ENCODE assay signal across 16 cellular contexts in the genomic region with DNA sequence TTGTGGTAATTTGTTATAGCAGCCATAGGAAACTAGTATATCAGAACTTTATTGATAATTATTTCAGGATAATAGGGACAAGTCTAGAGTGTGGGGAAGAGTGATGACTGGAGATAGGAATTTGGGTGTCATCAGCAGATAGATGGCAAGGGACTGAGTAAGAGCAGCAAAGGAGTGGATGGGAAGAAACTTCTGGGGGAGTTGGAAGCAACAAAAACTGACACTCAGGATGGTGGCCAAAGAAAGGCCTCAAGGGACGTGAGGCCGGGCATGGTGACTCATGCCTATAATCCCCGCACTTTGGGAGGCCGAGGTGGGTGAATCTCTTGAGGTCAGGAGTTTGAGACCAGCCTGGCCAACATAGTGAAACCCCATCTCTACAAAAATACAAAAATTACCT. TPM values are rescaled to one million over a fixed set of nuclear protein-coding genes. Genes with fewer than 3 reads are reported as not detected.
DNase-seq lines count a peak whose midpoint lies in the region; ATAC-seq, FAIRE-seq and TF ChIP-seq lines count a peak whose summit lies in the region.
"Had no signal": no experiment of that assay in that cellular context is flagged by ENCODE, and none has a peak within 500 bp of the region (broad histone marks: within the 10 kb centered on the region; RNA-seq: fewer than 3 reads in every experiment).

No MANE protein-coding gene starts in this region.

- no peaks in the 10 kb centered on the region for H3K4me1 ChIP-seq in astrocyte (ENCODE audit: insufficient read depth, low read length)
- no peaks in the 10 kb centered on the region for H3K4me1 ChIP-seq in A673 (ENCODE audit: insufficient read depth, low read length, poor library complexity, severe bottlenecking)

- H3K27me3 Mint-ChIP-seq in HFFc6 (ENCODE audit: insufficient read depth) (peaks cover 1% of the 10 kb centered on the region; the same call in 1 of the 2 replicates), astrocyte (ENCODE audit: low read depth, unreplicated experiment) (no peaks in the 10 kb centered on the region)
- H3K27me3 Mint-ChIP-seq in stimulated activated memory B cell treated with anti-CD40 and anti-IgM and Interleukin-4, amounts not matched to agents 10 μg/mL and 1 μg/mL and 100 μg/mL, for 72 hours: no peaks in the 10 kb centered on the region

- no peak overlapping the region for H2AFZ ChIP-seq in astrocyte (ENCODE audit: low read depth, low read length)

- H3K9me3 ChIP-seq in astrocyte (ENCODE audit: insufficient read depth, low read depth, low read length) (no peaks in the 10 kb centered on the region), A673 (ENCODE audit: low read depth, low read length, poor library complexity, severe bottlenecking) (no peaks in the 10 kb centered on the region)

- H3K27me3 ChIP-seq in astrocyte (ENCODE audit: insufficient read depth, low read length) (no peaks in the 10 kb centered on the region), A673 (replicated peaks; ENCODE audit: insufficient read depth, low read depth, low read length, poor library complexity) (no peaks in the 10 kb centered on the region)

- H3K36me3 ChIP-seq in astrocyte (ENCODE audit: insufficient read depth, low read length) (no peaks in the 10 kb centered on the region), A673 (ENCODE audit: insufficient read depth, low read length, poor library complexity, severe bottlenecking) (no peaks in the 10 kb centered on the region)

- no peak for ATAC-seq in stimulated activated memory B cell treated with anti-CD40 and anti-IgM and Interleukin-4, amounts not matched to agents 10 μg/mL and 1 μg/mL and 100 μg/mL, for 72 hours
- ATAC-seq: CD8-positive, alpha-beta T cell had no signal

- peak; percentile 57 for DNase-seq in HFFc6
- no peak for DNase-seq in astrocyte (ENCODE audit: low read depth)
- no peak for DNase-seq in Ammon's horn (ENCODE audit: low spot score)
- no peak for DNase-seq in Kasumi-1 (lab: John Stamatoyannopoulos, UW)
- no peak for DNase-seq in A673 (ENCODE audit: low spot score)
- DNase-seq: ACHN; CD8-positive, alpha-beta T cell; DMS79 treated with DMSO at 0.1 percent for 48 hours; GF-D8; NCI-H1930; NCI-H2171 treated with DMSO at 0.1 percent for 48 hours; NCI-H446 treated with DMSO at 0.1 percent for 48 hours; NK-92 treated with Interleukin-12 subunit alpha and Interleukin-12 subunit beta, amount 100 ng/mL, for 24 hours had no signal

- no peak overlapping the region for H3K9ac ChIP-seq in astrocyte (ENCODE audit: low read length)

- FAIRE-seq in astrocyte (lab: Jason Lieb, UNC): peak; percentile 73
- FAIRE-seq: H54 had no signal

- peaks cover 24% of the 10 kb centered on the region for H3K4me1 Mint-ChIP-seq in HFFc6 (ENCODE audit: low read depth)
- no peaks in the 10 kb centered on the region for H3K4me1 Mint-ChIP-seq in astrocyte (ENCODE audit: low read depth, unreplicated experiment)
- H3K4me1 Mint-ChIP-seq in stimulated activated memory B cell treated with anti-CD40 and anti-IgM and Interleukin-4, amounts not matched to agents 10 μg/mL and 1 μg/mL and 100 μg/mL, for 72 hours: no peaks in the 10 kb centered on the region

- POLR2A ChIA-PET in A673 (lab: Charles Lee; ENCODE audit: low non-redundant PET): no interaction called here

- H3K36me3 Mint-ChIP-seq in HFFc6 (ENCODE audit: low read depth) (peaks cover 12% of the 10 kb centered on the region), astrocyte (ENCODE audit: low read depth, unreplicated experiment) (no peaks in the 10 kb centered on the region)
- peaks cover 11% of the 10 kb centered on the region for H3K36me3 Mint-ChIP-seq in stimulated activated memory B cell treated with anti-CD40 and anti-IgM and Interleukin-4, amounts not matched to agents 10 μg/mL and 1 μg/mL and 100 μg/mL, for 72 hours
- H3K36me3 Mint-ChIP-seq: CD8-positive, alpha-beta T cell had no signal

- intact Hi-C loops in A673 (cut with micrococcal nuclease; ENCODE audit: unreplicated experiment): no loop called here

- H3K27ac ChIP-seq in C4-2B (peak overlapping the region; percentile 69), astrocyte (ENCODE audit: low read depth, low read length) (no peak overlapping the region), A673 (ENCODE audit: low read depth, low read length, poor library complexity, severe bottlenecking) (no peak overlapping the region)

- H3K4me3 Mint-ChIP-seq in HFFc6 (no peak overlapping the region), astrocyte (ENCODE audit: unreplicated experiment) (no peak overlapping the region)
- H3K4me3 Mint-ChIP-seq in stimulated activated memory B cell treated with anti-CD40 and anti-IgM and Interleukin-4, amounts not matched to agents 10 μg/mL and 1 μg/mL and 100 μg/mL, for 72 hours: no peak overlapping the region
- H3K4me3 Mint-ChIP-seq: CD8-positive, alpha-beta T cell had no signal

- H4K20me1 ChIP-seq in astrocyte (ENCODE audit: insufficient read depth, low read length): no peaks in the 10 kb centered on the region

- no peaks in the 10 kb centered on the region for H3K79me2 ChIP-seq in astrocyte (ENCODE audit: insufficient read depth, low read length)

- CTCF ChIA-PET in A673 (lab: Charles Lee): no interaction called here

- no peak overlapping the region for H3K4me2 ChIP-seq in astrocyte (ENCODE audit: low read length)

- H3K4me3 ChIP-seq in astrocyte (ENCODE audit: insufficient read depth, low read depth, low read length) (no peak overlapping the region), A673 (ENCODE audit: low read depth, low read length, poor library complexity, severe bottlenecking) (no peak overlapping the region)

- no peak for TF ChIP-seq CTCF in C4-2B (conservative IDR thresholded peaks at IDR 0.05)
- TF ChIP-seq CTCF in HFFc6 (IDR thresholded peaks at IDR 0.05): no peak
- TF ChIP-seq CTCF in astrocyte (IDR thresholded peaks at IDR 0.05; ENCODE audit: insufficient read depth, low read depth, low read length): no peak
- TF ChIP-seq CTCF in A673 (conservative IDR thresholded peaks at IDR 0.05; ENCODE audit: low read depth, low read length): no peak

- H3K9me3 Mint-ChIP-seq in HFFc6 (no peaks in the 10 kb centered on the region), astrocyte (ENCODE audit: unreplicated experiment) (no peaks in the 10 kb centered on the region)
- no peaks in the 10 kb centered on the region for H3K9me3 Mint-ChIP-seq in stimulated activated memory B cell treated with anti-CD40 and anti-IgM and Interleukin-4, amounts not matched to agents 10 μg/mL and 1 μg/mL and 100 μg/mL, for 72 hours
- H3K9me3 Mint-ChIP-seq: CD8-positive, alpha-beta T cell had no signal

- BruUV-seq in A673 (replicated peaks; lab: Mats Ljungman, UMichigan): no TSS peak

- peak overlapping the region; percentile 82 for H3K27ac Mint-ChIP-seq in HFFc6
- H3K27ac Mint-ChIP-seq in astrocyte (ENCODE audit: unreplicated experiment): peak overlapping the region; percentile 77
- peak overlapping the region; percentile 13 for H3K27ac Mint-ChIP-seq in stimulated activated memory B cell treated with anti-CD40 and anti-IgM and Interleukin-4, amounts not matched to agents 10 μg/mL and 1 μg/mL and 100 μg/mL, for 72 hours
- H3K27ac Mint-ChIP-seq: CD8-positive, alpha-beta T cell had no signal

RNA-seq across cellular contexts. Expression of a gene that starts 9.1 kb away (rescaled TPM):
- 100 to 1,000 TPM; 223 to 296 (median 270) TPM for total RNA-seq in HFFc6 (2021; fragmentation: NEBNext Ultra II Directional; extraction: Animal tissue kit (Norgen Biotek cat#: 25700))
- total RNA-seq in astrocyte (171 and 176 TPM in 2 replicates), A673 (2021) (360 and 368 TPM in 2 replicates)

Comparison
In these comparisons a context has a peak if more than half of its experiments do, and no peak if none do; other contexts are left out.
1. H3K27ac Mint-ChIP-seq: peak in every context shown above with its lines; median percentile 82 in HFFc6; 77 in astrocyte; 13 in stimulated activated memory B cell treated with anti-CD40 and anti-IgM and Interleukin-4, amounts not matched to agents 10 μg/mL and 1 μg/mL and 100 μg/mL, for 72 hours.